18 cellular contexts compared by ENCODE assay signal in genomic region chr7:140093375-140093774, GRCh38.
"Had no signal": no experiment of that assay in that cellular context is flagged by ENCODE, and none has a peak within 500 bp of the region (broad histone marks: within the 10 kb centered on the region; RNA-seq: fewer than 3 reads in every experiment).

No MANE protein-coding gene starts in this region.

- H3K27ac Mint-ChIP-seq: effector memory CD8-positive, alpha-beta T cell; natural killer cell; neural progenitor cell; type B pancreatic cell had no signal

- H3K27me3 Mint-ChIP-seq: effector memory CD8-positive, alpha-beta T cell; type B pancreatic cell had no signal

- H3K4me3 Mint-ChIP-seq: effector memory CD8-positive, alpha-beta T cell; natural killer cell; neural progenitor cell; type B pancreatic cell had no signal

- H3K4me3 ChIP-seq: heart right ventricle, mucosa of descending colon, neural progenitor cell, ovary, right atrium auricular region, suprapubic skin, thyroid gland had no signal

- H3K4me1 Mint-ChIP-seq: natural killer cell, neural progenitor cell had no signal

- H3K9me3 ChIP-seq: heart right ventricle, mucosa of descending colon, ovary, right atrium auricular region, suprapubic skin, thyroid gland had no signal

- H3K9me3 Mint-ChIP-seq: effector memory CD8-positive, alpha-beta T cell; natural killer cell; neural progenitor cell; type B pancreatic cell had no signal

- ATAC-seq: effector memory CD8-positive, alpha-beta T cell; heart right ventricle; left lobe of liver; natural killer cell had no signal

- H3K27me3 ChIP-seq: heart right ventricle, neural progenitor cell, ovary, right atrium auricular region, suprapubic skin, thyroid gland had no signal

- DNase-seq: effector memory CD8-positive, alpha-beta T cell; heart right ventricle; hypothalamus; islet precursor cell; mammary epithelial cell; mucosa of descending colon; natural killer cell; nucleus accumbens; ovary; small intestine; stimulated activated CD4-positive, alpha-beta T cell treated with anti-CD3 and anti-CD28 coated beads, Interleukin-12 subunit alpha, Interleukin-12 subunit beta, amount 100 ng/mL, for 4 hours; stimulated activated naive CD4-positive, alpha-beta T cell treated with Interleukin-2 at 50 U/mL for 16 hours; thyroid gland had no signal

- H3K36me3 ChIP-seq: ovary had no signal

- H3K4me1 ChIP-seq: heart right ventricle, neural progenitor cell, right atrium auricular region, suprapubic skin, thyroid gland had no signal
